24 cellular contexts compared by ENCODE assay signal in the genomic region with DNA sequence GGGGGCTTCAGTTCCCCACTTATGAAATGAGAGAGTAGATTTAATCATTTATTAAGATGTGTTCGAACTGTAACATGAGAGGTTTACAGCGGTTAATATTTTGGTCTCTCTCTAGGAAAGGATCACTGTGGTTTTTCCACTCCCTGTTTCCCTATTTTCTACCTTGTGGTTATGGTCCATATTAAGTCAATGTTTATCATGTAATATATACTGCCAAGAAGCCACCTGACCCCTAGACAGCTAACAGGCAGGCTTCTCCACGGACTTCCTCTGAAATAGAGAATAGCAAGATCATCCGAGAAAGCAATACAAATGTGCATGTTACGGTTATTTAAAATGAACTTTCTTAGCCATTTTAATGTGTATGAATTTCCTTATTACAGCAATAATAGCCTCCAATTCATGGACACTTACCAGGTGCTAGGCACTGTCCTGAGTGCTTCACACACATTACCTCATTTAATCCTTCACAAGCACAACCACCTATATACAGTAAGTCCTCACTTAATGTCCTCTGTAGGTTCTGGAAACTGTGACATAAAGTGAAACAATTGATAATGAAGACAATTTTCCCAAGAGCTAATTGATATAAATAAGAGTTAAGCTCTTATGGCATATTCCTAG. TPM values are rescaled to one million over a fixed set of nuclear protein-coding genes. Genes with fewer than 3 reads are reported as not detected.
"Had no signal": no experiment of that assay in that cellular context is flagged by ENCODE, and none has a peak within 500 bp of the region (broad histone marks: within the 10 kb centered on the region; RNA-seq: fewer than 3 reads in every experiment).

No MANE protein-coding gene starts in this region.

- H3K27ac ChIP-seq: ascending aorta, brain microvascular endothelial cell, heart left ventricle, pancreas, right lobe of liver, skin epidermis, tibial artery, VCaP had no signal

- H3K36me3 ChIP-seq: ascending aorta, brain microvascular endothelial cell, heart left ventricle, pancreas, right lobe of liver, tibial artery had no signal

- DNase-seq: activated CD4-positive, alpha-beta T cell treated with anti-CD3 and anti-CD28 coated beads, Interleukin-2, amount 10 ng/mL, durations not matched to agents 24 days and 14 days; activated CD8-positive, alpha-beta memory T cell treated with anti-CD3 and anti-CD28 coated beads, Interleukin-2, amount 10 ng/mL, durations not matched to agents 7 days and 5 days; activated CD8-positive, alpha-beta T cell treated with anti-CD3 and anti-CD28 coated beads for 36 hours; activated gamma-delta T cell treated with Interleukin-2 at 50 U/mL for 16 hours; activated T-cell treated with anti-CD3 and anti-CD28 coated beads for 4 hours; brain microvascular endothelial cell; caudate nucleus; effector CD4-positive, alpha-beta T cell; islet precursor cell; left cardiac atrium; mesenchymal stem cell; nephron progenitor cell; pancreas; right lobe of liver; stimulated activated CD4-positive, alpha-beta T cell treated with anti-CD3 and anti-CD28 coated beads, Interleukin-2, amount 100 ng/mL, for 24 hours; stimulated activated naive CD8-positive, alpha-beta T cell treated with anti-CD3 and anti-CD28 coated beads, Interleukin-15, amount 100 ng/mL, for 72 hours; tibial artery had no signal

- ATAC-seq: activated CD4-positive, CD25-positive, alpha-beta regulatory T cell treated with anti-CD3 and anti-CD28 coated beads, Interleukin-2, amount 50 U/mL, for 24 hours; activated CD8-positive, alpha-beta memory T cell treated with anti-CD3 and anti-CD28 coated beads, Interleukin-2, amount 10 ng/mL, durations not matched to agents 7 days and 5 days; activated CD8-positive, alpha-beta T cell treated with anti-CD3 and anti-CD28 coated beads for 36 hours; activated naive CD4-positive, alpha-beta T cell treated with anti-CD3 and anti-CD28 coated beads, Interleukin-2, amount 50 U/mL, for 72 hours; heart left ventricle; left cardiac atrium; pancreas; right lobe of liver; stimulated activated effector memory CD8-positive, alpha-beta T cell treated with anti-CD3 and anti-CD28 coated beads, Interleukin-12 subunit alpha, Interleukin-12 subunit beta, amount 100 ng/mL, for 72 hours; stimulated activated naive CD8-positive, alpha-beta T cell treated with anti-CD3 and anti-CD28 coated beads, Interleukin-15, amount 100 ng/mL, for 72 hours had no signal

- H3K27me3 ChIP-seq: ascending aorta, brain microvascular endothelial cell, heart left ventricle, pancreas, right lobe of liver, tibial artery had no signal

- H3K4me3 ChIP-seq: ascending aorta, pancreas, right lobe of liver, skin epidermis, tibial artery had no signal

- H3K4me1 ChIP-seq: ascending aorta, pancreas, tibial artery had no signal

- H3K9me3 ChIP-seq: ascending aorta, heart left ventricle, pancreas, right lobe of liver, tibial artery had no signal

RNA-seq across cellular contexts. Expression of a gene that starts 0.8 kb away (rescaled TPM):
- total RNA-seq: activated CD4-positive, alpha-beta T cell treated with anti-CD3 and anti-CD28 coated beads, Interleukin-2, amount 10 ng/mL, durations not matched to agents 24 days and 14 days; activated CD8-positive, alpha-beta memory T cell treated with anti-CD3 and anti-CD28 coated beads, Interleukin-2, amount 10 ng/mL, durations not matched to agents 7 days and 5 days; activated CD8-positive, alpha-beta T cell treated with anti-CD3 and anti-CD28 coated beads for 36 hours had no signal
